Comparison of ENCODE assay signal across 17 cellular contexts in the genomic region with DNA sequence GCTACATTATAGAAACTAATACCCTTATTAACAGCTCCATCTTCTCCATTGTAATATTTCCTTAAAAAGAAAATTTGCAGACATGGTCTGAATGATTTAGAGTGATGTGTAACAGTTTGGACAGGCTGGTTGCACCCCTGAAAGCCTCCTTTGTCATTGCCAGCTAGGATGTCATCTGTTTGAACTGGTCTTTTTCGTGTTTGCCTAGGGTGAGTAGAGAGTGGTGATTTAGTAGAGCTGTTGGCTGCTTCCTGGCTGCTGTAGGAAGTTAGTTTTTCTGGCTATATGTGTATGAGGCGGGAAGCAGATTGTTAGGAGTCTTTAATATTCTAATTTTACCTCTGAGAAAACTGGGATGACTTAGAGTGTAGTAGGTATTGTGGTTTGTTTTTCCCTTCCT.
DNase-seq lines count a peak whose midpoint lies in the region; ATAC-seq, FAIRE-seq and TF ChIP-seq lines count a peak whose summit lies in the region.
"Had no signal": no experiment of that assay in that cellular context is flagged by ENCODE, and none has a peak within 500 bp of the region (broad histone marks: within the 10 kb centered on the region; RNA-seq: fewer than 3 reads in every experiment).

No MANE protein-coding gene starts in this region.

- no TSS peak for BruUV-seq in Caco-2 (replicated peaks; lab: Mats Ljungman, UMichigan)

- no peaks in the 10 kb centered on the region for H3K27me3 ChIP-seq in GM23248 (replicated peaks; ENCODE audit: insufficient read depth)
- no peaks in the 10 kb centered on the region for H3K27me3 ChIP-seq in astrocyte (ENCODE audit: insufficient read depth, low read length)
- H3K27me3 ChIP-seq in left lung, result no peaks in the 10 kb centered on the region
- no peaks in the 10 kb centered on the region for H3K27me3 ChIP-seq in Caco-2 (replicated peaks; ENCODE audit: control insufficient read depth, insufficient read depth, low read length)
- H3K27me3 ChIP-seq in SJCRH30, result no peaks in the 10 kb centered on the region
- H3K27me3 ChIP-seq: cardiac muscle cell, gastrocnemius medialis, testis had no signal

- no peak for FAIRE-seq in astrocyte (lab: Jason Lieb, UNC)

- TF ChIP-seq CTCF in astrocyte (IDR thresholded peaks at IDR 0.05; ENCODE audit: insufficient read depth, low read depth, low read length) (no peak), left lung (IDR thresholded peaks at IDR 0.05) (no peak), Caco-2 (IDR thresholded peaks at IDR 0.05; ENCODE audit: insufficient read depth in 1 of 2, low read depth in 1 of 2, low read length in 1 of 2, severe bottlenecking in 1 of 2, unreplicated experiment in 1 of 2) (no peak)

- H2AFZ ChIP-seq in GM23248 (no peak overlapping the region), astrocyte (ENCODE audit: low read depth, low read length) (no peak overlapping the region)

- intact Hi-C loops in left lung (cut with DNase I) (no loop called here), Caco-2 (cut with micrococcal nuclease; ENCODE audit: unreplicated experiment) (no loop called here)

- H3K4me2 ChIP-seq in GM23248 (ENCODE audit: unreplicated experiment) (no peak overlapping the region), astrocyte (ENCODE audit: low read length) (no peak overlapping the region)

- H3K9me2 ChIP-seq in GM23248 (ENCODE audit: insufficient read depth), result no peaks in the 10 kb centered on the region

- POLR2A ChIA-PET in Caco-2 (lab: Charles Lee), result no interaction called here

- no peak overlapping the region for H3K9ac ChIP-seq in GM23248
- no peak overlapping the region for H3K9ac ChIP-seq in astrocyte (ENCODE audit: low read length)

- H3K4me1 Mint-ChIP-seq in astrocyte (ENCODE audit: low read depth, unreplicated experiment), result peaks cover 18% of the 10 kb centered on the region
- peaks cover 31% of the 10 kb centered on the region for H3K4me1 Mint-ChIP-seq in Caco-2 (ENCODE audit: low read depth, unreplicated experiment)
- peaks cover 10% of the 10 kb centered on the region for H3K4me1 Mint-ChIP-seq in activated naive CD4-positive, alpha-beta T cell treated with anti-CD3 and anti-CD28 coated beads, Interleukin-2, amount 10 ng/mL, durations not matched to agents 7 days and 5 days

- H3K4me1 ChIP-seq in GM23248 (ENCODE audit: insufficient read depth) (peaks cover 19% of the 10 kb centered on the region), astrocyte (ENCODE audit: insufficient read depth, low read length) (no peaks in the 10 kb centered on the region), left lung (peaks cover under 1 to 22% of the 10 kb centered on the region in 2 donors), Caco-2 (0 out of 2 replicates have a peak, but pooled peaks cover 5% of the 10 kb centered on the region), SJCRH30 (no peaks in the 10 kb centered on the region)
- H3K4me1 ChIP-seq: testis had no signal

- WGBS in GM23248 (ENCODE audit: low coverage in 1 of 2, low lambda C conversion rate in 2 of 2, missing lambda C conversion rate in 2 of 2), 2 experiments, result 67 to 82% methylated on average over 2 of the region's 2 CpGs

- peak; percentile 7 for DNase-seq in GM23248
- peak in 2 of 3 experiments; percentile 12 to 66 for DNase-seq in NCI-H1417 (lab: John Stamatoyannopoulos, UW)
- no peak for DNase-seq in astrocyte (ENCODE audit: low read depth)
- DNase-seq in left lung, result no peak
- DNase-seq in Caco-2, result no peak
- DNase-seq in SJCRH30, result no peak
- no peak for DNase-seq in G401 (ENCODE audit: low spot score)
- DNase-seq in activated naive CD4-positive, alpha-beta T cell treated with anti-CD3 and anti-CD28 coated beads, Interleukin-2, amount 10 ng/mL, durations not matched to agents 7 days and 5 days, result no peak
- DNase-seq: AML-193; DMS79 treated with DMSO at 0.1 percent for 48 hours; effector CD8-positive, alpha-beta T cell; gastrocnemius medialis; NCI-H2171 treated with DMSO at 0.1 percent for 48 hours; testis had no signal

- CTCF ChIA-PET in Caco-2 (lab: Charles Lee), result no interaction called here
- CTCF ChIA-PET in activated naive CD4-positive, alpha-beta T cell treated with anti-CD3 and anti-CD28 coated beads, Interleukin-2, amount 10 ng/mL, durations not matched to agents 7 days and 5 days (lab: Charles Lee), result no interaction called here

- peak; percentile 62 for ATAC-seq in left lung
- ATAC-seq: activated naive CD4-positive, alpha-beta T cell treated with anti-CD3 and anti-CD28 coated beads, Interleukin-2, amount 50 U/mL, for 72 hours; gastrocnemius medialis; HCT116 had no signal

- no peak overlapping the region for H3K4me3 ChIP-seq in GM23248
- no peak overlapping the region for H3K4me3 ChIP-seq in astrocyte (ENCODE audit: insufficient read depth, low read depth, low read length)
- H3K4me3 ChIP-seq in left lung, result no peak overlapping the region
- no peak overlapping the region for H3K4me3 ChIP-seq in Caco-2 (ENCODE audit: low read depth, low read length)
- H3K4me3 ChIP-seq in SJCRH30, result no peak overlapping the region
- H3K4me3 ChIP-seq: cardiac muscle cell, gastrocnemius medialis, testis had no signal

- no peak overlapping the region for H3K4me3 Mint-ChIP-seq in astrocyte (ENCODE audit: unreplicated experiment)
- H3K4me3 Mint-ChIP-seq in Caco-2 (ENCODE audit: unreplicated experiment), result no peak overlapping the region
- no peak overlapping the region for H3K4me3 Mint-ChIP-seq in activated naive CD4-positive, alpha-beta T cell treated with anti-CD3 and anti-CD28 coated beads, Interleukin-2, amount 10 ng/mL, durations not matched to agents 7 days and 5 days

- peaks cover 6% of the 10 kb centered on the region for H3K36me3 Mint-ChIP-seq in astrocyte (ENCODE audit: low read depth, unreplicated experiment)
- peaks cover 9% of the 10 kb centered on the region for H3K36me3 Mint-ChIP-seq in Caco-2 (ENCODE audit: insufficient read depth, unreplicated experiment)
- H3K36me3 Mint-ChIP-seq in activated naive CD4-positive, alpha-beta T cell treated with anti-CD3 and anti-CD28 coated beads, Interleukin-2, amount 10 ng/mL, durations not matched to agents 7 days and 5 days, result peaks cover 4% of the 10 kb centered on the region

- H3K27me3 Mint-ChIP-seq in astrocyte (ENCODE audit: low read depth, unreplicated experiment), result no peaks in the 10 kb centered on the region
- H3K27me3 Mint-ChIP-seq in Caco-2 (ENCODE audit: insufficient read depth, unreplicated experiment), result no peaks in the 10 kb centered on the region
- no peaks in the 10 kb centered on the region for H3K27me3 Mint-ChIP-seq in activated naive CD4-positive, alpha-beta T cell treated with anti-CD3 and anti-CD28 coated beads, Interleukin-2, amount 10 ng/mL, durations not matched to agents 7 days and 5 days

- in situ Hi-C loops in GM23248 (cut with MboI), result no loop called here
- in situ Hi-C loops in G401 (cut with HindIII; ENCODE audit: low sequenced_read_pairs), result no loop called here

- H3K9me3 ChIP-seq in GM23248 (ENCODE audit: low read depth) (no peaks in the 10 kb centered on the region), astrocyte (ENCODE audit: insufficient read depth, low read depth, low read length) (no peaks in the 10 kb centered on the region), left lung (no peaks in the 10 kb centered on the region), Caco-2 (no peaks in the 10 kb centered on the region), SJCRH30 (replicated peaks) (no peaks in the 10 kb centered on the region)
- H3K9me3 ChIP-seq: gastrocnemius medialis, testis had no signal

- H3K79me2 ChIP-seq in GM23248 (ENCODE audit: insufficient read depth) (peaks cover 100% of the 10 kb centered on the region), astrocyte (ENCODE audit: insufficient read depth, low read length) (peaks cover 94% of the 10 kb centered on the region)

- peak overlapping the region; percentile 41 for H3K27ac Mint-ChIP-seq in astrocyte (ENCODE audit: unreplicated experiment)
- H3K27ac Mint-ChIP-seq in Caco-2 (ENCODE audit: unreplicated experiment), result no peak overlapping the region
- no peak overlapping the region for H3K27ac Mint-ChIP-seq in activated naive CD4-positive, alpha-beta T cell treated with anti-CD3 and anti-CD28 coated beads, Interleukin-2, amount 10 ng/mL, durations not matched to agents 7 days and 5 days
- H3K27ac Mint-ChIP-seq: activated naive CD4-positive, alpha-beta T cell treated with anti-CD3 and anti-CD28 coated beads, Interleukin-2, amount 50 U/mL, for 72 hours had no signal

- H4K20me1 ChIP-seq in GM23248 (ENCODE audit: insufficient read depth) (peaks cover 25% of the 10 kb centered on the region; the same call in 1 of the 2 replicates), astrocyte (ENCODE audit: insufficient read depth, low read length) (peaks cover 86% of the 10 kb centered on the region)

- H3F3A ChIP-seq in GM23248 (ENCODE audit: insufficient read depth), result no peaks in the 10 kb centered on the region

- H3K36me3 ChIP-seq in GM23248 (ENCODE audit: low read depth) (0 out of 2 replicates have a peak, but pooled peaks cover 11% of the 10 kb centered on the region), astrocyte (ENCODE audit: insufficient read depth, low read length) (no peaks in the 10 kb centered on the region), left lung (no peaks in the 10 kb centered on the region), Caco-2 (ENCODE audit: control insufficient read depth, insufficient read depth, low read length) (no peaks in the 10 kb centered on the region), SJCRH30 (peaks cover 4% of the 10 kb centered on the region; the same call in 1 of the 2 replicates)
- H3K36me3 ChIP-seq: cardiac muscle cell, gastrocnemius medialis had no signal

- no peaks in the 10 kb centered on the region for H3K9me3 Mint-ChIP-seq in astrocyte (ENCODE audit: unreplicated experiment)
- peaks cover 6% of the 10 kb centered on the region for H3K9me3 Mint-ChIP-seq in Caco-2 (ENCODE audit: unreplicated experiment)
- no peaks in the 10 kb centered on the region for H3K9me3 Mint-ChIP-seq in activated naive CD4-positive, alpha-beta T cell treated with anti-CD3 and anti-CD28 coated beads, Interleukin-2, amount 10 ng/mL, durations not matched to agents 7 days and 5 days

- H3K27ac ChIP-seq in GM23248 (peak overlapping the region; percentile 39), astrocyte (ENCODE audit: low read depth, low read length) (no peak overlapping the region), left lung (no peak overlapping the region), SJCRH30 (no peak overlapping the region)
- H3K27ac ChIP-seq: cardiac muscle cell, gastrocnemius medialis, testis had no signal

Comparison
In these comparisons a context has a peak if more than half of its experiments do, and no peak if none do; other contexts are left out.
1. DNase-seq: peak in GM23248 (single experiment) and NCI-H1417 (2 of 3); none in astrocyte (single experiment), left lung (0 of 2), Caco-2 (0 of 2), SJCRH30 (0 of 2), G401 (single experiment) and activated naive CD4-positive, alpha-beta T cell treated with anti-CD3 and anti-CD28 coated beads, Interleukin-2, amount 10 ng/mL, durations not matched to agents 7 days and 5 days (single experiment).